8 cellular contexts compared by ENCODE assay signal in the genomic region with DNA sequence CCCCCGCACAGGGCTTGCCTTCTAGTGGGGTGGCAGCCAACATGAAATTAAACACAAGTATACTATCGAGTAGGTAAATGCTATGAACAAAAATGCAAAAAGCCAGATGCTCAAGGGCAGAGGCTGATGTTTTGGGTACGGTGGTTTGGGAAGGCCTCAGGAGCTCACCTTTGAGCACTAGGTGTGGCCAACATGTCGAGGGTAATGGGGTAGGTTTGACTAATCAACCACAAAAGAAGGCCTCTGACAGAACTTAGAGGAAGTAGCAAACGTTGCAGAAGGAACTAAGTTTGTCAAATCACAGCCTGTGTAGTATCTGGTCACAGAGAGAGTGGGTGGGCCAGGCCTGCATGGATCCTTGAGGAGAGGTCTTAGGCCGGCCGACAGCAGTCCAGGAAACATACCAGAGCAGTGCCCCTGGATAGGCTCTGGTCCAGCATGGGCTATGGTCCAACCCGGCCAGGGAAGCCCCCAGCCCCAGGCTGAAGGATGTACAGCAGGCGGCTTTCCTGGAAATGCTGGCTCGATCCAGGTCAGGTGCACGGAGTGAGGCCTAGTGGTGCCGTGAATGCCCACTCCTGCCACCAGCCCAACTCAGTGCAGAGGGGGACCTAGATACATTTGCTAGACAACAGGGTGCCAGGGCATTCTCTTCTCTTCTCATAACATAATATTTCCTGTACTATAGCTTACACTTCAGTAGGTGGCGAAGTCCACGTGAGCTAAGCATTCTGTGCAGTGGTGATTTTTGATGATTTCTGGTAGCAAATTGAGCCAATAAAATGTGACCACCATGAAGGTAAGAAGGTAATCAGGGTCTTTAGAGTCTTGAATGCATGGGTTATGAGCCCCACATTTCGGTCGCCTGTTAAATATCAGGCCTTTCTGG. TPM values are rescaled to one million over a fixed set of nuclear protein-coding genes. Genes with fewer than 3 reads are reported as not detected.
DNase-seq lines count a peak whose midpoint lies in the region; ATAC-seq and TF ChIP-seq lines count a peak whose summit lies in the region.

No MANE protein-coding gene starts in this region.

- no peak for TF ChIP-seq CTCF in GM12864 (IDR thresholded peaks at IDR 0.05; ENCODE audit: low read depth, low read length, missing control alignments)
- TF ChIP-seq CTCF in heart right ventricle (IDR thresholded peaks at IDR 0.05), result no peak

- ATAC-seq in HG02588 (IDR thresholded peaks at IDR 0.05; ENCODE audit: unreplicated experiment), result peak; percentile 65
- ATAC-seq in heart right ventricle, result peak in 7 of 8 donors; percentile 15 to 46 (median 19)
- ATAC-seq in aorta (ENCODE audit: low FRiP score), result peak; percentile 37

- H3K27ac ChIP-seq in SJCRH30, result peak overlapping the region; percentile 51
- H3K27ac ChIP-seq in heart right ventricle, result peak overlapping the region in 9 of 10 donors; percentile 57 to 95 (median 76)
- H3K27ac ChIP-seq in aorta (ENCODE audit: low read depth in 1 of 2, low read length in 2 of 2), result peak overlapping the region; percentile 73 to 76

- H3K27me3 ChIP-seq in SJCRH30 (no peaks in the 10 kb centered on the region), heart right ventricle (no peaks in the 10 kb centered on the region), aorta (ENCODE audit: control insufficient read depth in 1 of 2, insufficient read depth in 2 of 2, low read length in 1 of 2) (no peaks in the 10 kb centered on the region)

- H3K36me3 ChIP-seq in SJCRH30 (no peaks in the 10 kb centered on the region), heart right ventricle (no peaks in the 10 kb centered on the region), aorta (ENCODE audit: control insufficient read depth in 1 of 2, insufficient read depth in 2 of 2, low read length in 1 of 2) (no peaks in the 10 kb centered on the region)

- H3K4me1 ChIP-seq in SJCRH30 (peaks cover 64% of the 10 kb centered on the region), heart right ventricle (peaks cover 7 to 72% (median 28%) of the 10 kb centered on the region in 9 donors), aorta (ENCODE audit: control insufficient read depth in 1 of 2, insufficient read depth in 2 of 2, low read length in 2 of 2) (peaks cover 0 to 6% of the 10 kb centered on the region in 2 donors)

- no peaks in the 10 kb centered on the region for H3K9me3 ChIP-seq in SJCRH30 (replicated peaks)
- no peaks in the 10 kb centered on the region for H3K9me3 ChIP-seq in heart right ventricle
- no peaks in the 10 kb centered on the region for H3K9me3 ChIP-seq in aorta (ENCODE audit: control insufficient read depth, low read length)

- intact Hi-C loops in heart right ventricle (cut with DNase I), result loop anchor here in 3 of 10 donors (5.0 to 10.0 kb wide), 3 partner anchors 52 to 60 kb away; a partner anchor contains a TSS
- intact Hi-C loops in aorta (cut with DNase I), result loop anchor here in 1 of 2 donors (5.0 kb wide), 1 partner anchor 55 kb away; a partner anchor contains a TSS

- H3K4me3 ChIP-seq in GM12864 (ENCODE audit: low read depth, low read length) (no peak overlapping the region), SJCRH30 (no peak overlapping the region), heart right ventricle (no peak overlapping the region), aorta (ENCODE audit: low read length in 2 of 2) (no peak overlapping the region)

- 83 to 84% methylated on average over 16 of the region's 16 CpGs for WGBS in heart right ventricle, 2 donors
- WGBS in aorta, 2 donors, result 88 to 90% methylated on average over 16 of the region's 16 CpGs

- peak; percentile 48 for DNase-seq in GM12864 (ENCODE audit: low read depth)
- DNase-seq in SJCRH30, result no peak
- DNase-seq in heart right ventricle, result no peak
- DNase-seq in aorta, result peak in 1 of 2 donors; percentile 50
- DNase-seq in HuH-7.5 (ENCODE audit: low spot score), result no peak
- no peak for DNase-seq in NCI-H146 (lab: John Stamatoyannopoulos, UW)
- no peak for DNase-seq in cerebellum (ENCODE audit: low spot score)

RNA-seq across cellular contexts. Expression of a gene that starts 56.3 kb away (rescaled TPM):
- total RNA-seq in SJCRH30 (2014; rRNA removed; shearing (Covaris generic)), result not detected in 2 replicates
- total RNA-seq in heart right ventricle (10 to 100 TPM; 29.6 to 85.0 (median 40.0) TPM), aorta (100 to 1,000 TPM; 123 to 160 TPM), cerebellum (15.9 TPM)
- polyA plus RNA-seq in heart right ventricle (10 to 100 TPM; 12.7 to 24.9 TPM), aorta (1 to 10 TPM; 5.7 to 8.4 TPM)

Comparison
In these comparisons a context has a peak if more than half of its experiments do, and no peak if none do; other contexts are left out.
1. RNA of a gene that starts 56.3 kb away (total RNA-seq): 123 to 160 TPM in aorta, 29.6 to 85.0 TPM in heart right ventricle and 15.9 TPM in cerebellum (single experiment); not detected in SJCRH30; every median in the first group is over 10 times any median in the second.
2. Peak in every context shown above with its lines, with median percentiles within 50 percentile points of each other: ATAC-seq and H3K27ac ChIP-seq.